ENCODE assay signal across 1 cellular context in genomic region chr19:3132971-3133792, GRCh38.
A peak's percentile ranks its signal among the peaks of the same experiment; 100 is the strongest.
TF ChIP-seq lines count a peak whose summit lies in the region.

No MANE protein-coding gene starts in this region.

TF ChIP-seq in K562, 482 proteins besides CTCF, POLR2A, EP300 and RAD21 (continued from another document):
- TF ChIP-seq ZFX (CRISPR knock-in tag; IDR thresholded peaks at IDR 0.05) (peak; percentile 18; the same call in 1 of the 2 replicates), KLF16 (IDR thresholded peaks at IDR 0.05) (peak; percentile 58; the same call in 1 of the 2 replicates), RCOR1 (IDR thresholded peaks at IDR 0.05; ENCODE audit: borderline replicate concordance in 1 of 2, low read depth in 2 of 2, low read length in 2 of 2) (peak in 1 of 2 experiments; percentile 41; a peak in 2 of 4 replicates), SRSF9 (IDR thresholded peaks at IDR 0.05; ENCODE audit: borderline replicate concordance, low read depth, low read length) (no peak), ETV1 (tag; conservative IDR thresholded peaks at IDR 0.05; ENCODE audit: low read depth) (no peak), ZKSCAN8 (CRISPR knock-in tag; IDR thresholded peaks at IDR 0.05) (0 out of 2 replicates have a peak, but pooled peaks have one; percentile 69), ADNP (tag; IDR thresholded peaks at IDR 0.05) (peak; percentile 43; the same call in 1 of the 2 replicates), MTA1 (IDR thresholded peaks at IDR 0.05; ENCODE audit: borderline replicate concordance) (0 out of 2 replicates have a peak, but pooled peaks have one; percentile 17), C11orf30 (IDR thresholded peaks at IDR 0.05; ENCODE audit: low read depth) (peak; percentile 26), ZNF175 (CRISPR knock-in tag; IDR thresholded peaks at IDR 0.05; ENCODE audit: low read depth) (0 out of 2 replicates have a peak, but pooled peaks have one; percentile 61), BRD4 (IDR thresholded peaks at IDR 0.05) (0 out of 2 replicates have a peak, but pooled peaks have one; percentile 36), RBFOX2 (IDR thresholded peaks at IDR 0.05; ENCODE audit: low read depth, low read length) (peak; percentile 33; the same call in 1 of the 2 replicates), TSC22D4 (tag; IDR thresholded peaks at IDR 0.05) (no peak), MAFK (IDR thresholded peaks at IDR 0.05; ENCODE audit: low read length) (peak; percentile 34; the same call in 1 of the 2 replicates), ZZZ3 (IDR thresholded peaks at IDR 0.05) (no peak), MYNN (IDR thresholded peaks at IDR 0.05) (0 out of 2 replicates have a peak, but pooled peaks have one; percentile 49), MYNN (CRISPR knock-in tag; IDR thresholded peaks at IDR 0.05) (no peak), ZNF766 (CRISPR knock-in tag; conservative IDR thresholded peaks at IDR 0.05) (peak; percentile 76), ZFP36 (IDR thresholded peaks at IDR 0.05; ENCODE audit: low read depth, low read length, partially characterized antibody) (peak; percentile 89), STAT5B (CRISPR knock-in tag; IDR thresholded peaks at IDR 0.05) (no peak), MAZ (CRISPR knock-in tag; conservative IDR thresholded peaks at IDR 0.05 in 1 of 2, IDR thresholded peaks at IDR 0.05 in 1 of 2) (peak in 1 of 2 experiments; percentile 52; a peak in 1 of 4 replicates), NFIC (IDR thresholded peaks at IDR 0.05) (0 out of 2 replicates have a peak, but pooled peaks have one; percentile 5), MAFF (IDR thresholded peaks at IDR 0.05; ENCODE audit: low read length) (no peak), TAL1 (IDR thresholded peaks at IDR 0.05) (peak; percentile 47), REST (CRISPR knock-in tag; IDR thresholded peaks at IDR 0.05; ENCODE audit: low read depth) (0 out of 2 replicates have a peak, but pooled peaks have one; percentile 33), NFE2L1 (tag; IDR thresholded peaks at IDR 0.05; ENCODE audit: borderline replicate concordance, low read depth) (no peak), POLR2G (IDR thresholded peaks at IDR 0.05; ENCODE audit: low read depth, low read length) (peak; percentile 31; the same call in 1 of the 2 replicates), NR4A1 (CRISPR knock-in tag; IDR thresholded peaks at IDR 0.05) (no peak), NR4A1 (tag; IDR thresholded peaks at IDR 0.05) (peak; percentile 77; the same call in 1 of the 2 replicates), ZNF592 (IDR thresholded peaks at IDR 0.05) (peak; percentile 35; the same call in 1 of the 2 replicates), ATF1 (CRISPR knock-in tag; IDR thresholded peaks at IDR 0.05) (no peak), ATF1 (tag; IDR thresholded peaks at IDR 0.05) (peak; percentile 28; the same call in 1 of the 2 replicates), SPI1 (IDR thresholded peaks at IDR 0.05; ENCODE audit: borderline replicate concordance, low read depth, low read length) (no peak), BCOR (IDR thresholded peaks at IDR 0.05) (peak; percentile 63; the same call in 1 of the 2 replicates), DPF2 (IDR thresholded peaks at IDR 0.05) (peak; percentile 47; the same call in 1 of the 2 replicates), MBD2 (IDR thresholded peaks at IDR 0.05; ENCODE audit: borderline replicate concordance, low read depth) (peak; percentile 33; the same call in 1 of the 2 replicates)
- TF ChIP-seq, protein P1, sequence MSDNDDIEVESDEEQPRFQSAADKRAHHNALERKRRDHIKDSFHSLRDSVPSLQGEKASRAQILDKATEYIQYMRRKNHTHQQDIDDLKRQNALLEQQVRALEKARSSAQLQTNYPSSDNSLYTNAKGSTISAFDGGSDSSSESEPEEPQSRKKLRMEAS (CRISPR knock-in tag; IDR thresholded peaks at IDR 0.05), result 0 out of 2 replicates have a peak, but pooled peaks have one; percentile 15
